Comparison of ENCODE assay signal across 24 cellular contexts in genomic region chr12:57485695-57486094, GRCh38. TPM values are rescaled to one million over a fixed set of nuclear protein-coding genes. Genes with fewer than 3 reads are reported as not detected.
DNase-seq lines count a peak whose midpoint lies in the region; ATAC-seq and TF ChIP-seq lines count a peak whose summit lies in the region.
"Had no signal": no experiment of that assay in that cellular context is flagged by ENCODE, and none has a peak within 500 bp of the region (broad histone marks: within the 10 kb centered on the region; RNA-seq: fewer than 3 reads in every experiment).

No MANE protein-coding gene starts in this region.

- intact Hi-C loops in CD4-positive, alpha-beta T cell (cut with DNase I, micrococcal nuclease): loop anchor here (2.0 to 5.0 kb wide), 2 partner anchors 61 to 62 kb away; partner anchors contain the start of gene DCTN2 (in 2 of the 2)

- POLR2A ChIA-PET in CD4-positive, alpha-beta T cell (lab: Charles Lee): interaction anchor here (0.7 to 2.3 kb wide), 5 partner anchors 9 to 106 kb away, joined by 3 to 7 read pairs (median 5); partner anchors contain the start of gene DDIT3

- no peaks in the 10 kb centered on the region for H3K9me3 Mint-ChIP-seq in CD4-positive, alpha-beta T cell
- H3K9me3 Mint-ChIP-seq in endodermal cell (no peaks in the 10 kb centered on the region), neural crest cell (no peaks in the 10 kb centered on the region), type B pancreatic cell (no peaks in the 10 kb centered on the region)
- H3K9me3 Mint-ChIP-seq: CD4-positive, CD25-positive, alpha-beta regulatory T cell; HFFc6 had no signal

- H3K9me3 ChIP-seq in CD4-positive, alpha-beta T cell (ENCODE audit: control insufficient read depth, low read length): no peaks in the 10 kb centered on the region
- H3K9me3 ChIP-seq in endodermal cell (ENCODE audit: control insufficient read depth, low read length): no peaks in the 10 kb centered on the region
- H3K9me3 ChIP-seq: SJCRH30 had no signal

- no peak for TF ChIP-seq CTCF in CD4-positive, alpha-beta T cell (IDR thresholded peaks at IDR 0.05)
- no peak for TF ChIP-seq CTCF in endodermal cell (conservative IDR thresholded peaks at IDR 0.05)
- TF ChIP-seq CTCF in neural crest cell (conservative IDR thresholded peaks at IDR 0.05): no peak
- no peak for TF ChIP-seq CTCF in type B pancreatic cell (conservative IDR thresholded peaks at IDR 0.05)

- peaks cover 45% of the 10 kb centered on the region for H3K4me1 Mint-ChIP-seq in CD4-positive, alpha-beta T cell (ENCODE audit: low read depth)
- H3K4me1 Mint-ChIP-seq in endodermal cell (peaks cover 23% of the 10 kb centered on the region), neural crest cell (peaks cover 21% of the 10 kb centered on the region), type B pancreatic cell (ENCODE audit: unreplicated experiment) (peaks cover 23% of the 10 kb centered on the region)

- ATAC-seq in CD4-positive, alpha-beta T cell (ENCODE audit: poor library complexity): no peak
- ATAC-seq: HepG2, Panc1 had no signal

- no peak overlapping the region for H3K27ac ChIP-seq in CD4-positive, alpha-beta T cell (ENCODE audit: low read depth, low read length)
- H3K27ac ChIP-seq in endodermal cell (ENCODE audit: low read depth, low read length): peak overlapping the region; percentile 19
- H3K27ac ChIP-seq: GM23248, HL-60, SJCRH30 had no signal

- H3K4me1 ChIP-seq in endodermal cell (ENCODE audit: control insufficient read depth, insufficient read depth, low read length): no peaks in the 10 kb centered on the region

- no peak overlapping the region for H3K4me3 ChIP-seq in endodermal cell (ENCODE audit: low read length)
- H3K4me3 ChIP-seq: GM23248, SJCRH30 had no signal

- CTCF ChIA-PET in CD4-positive, alpha-beta T cell (lab: Charles Lee): interaction anchor here (0.7 to 2.9 kb wide), 2 partner anchors 9 to 23 kb away, joined by 3 to 12 read pairs; no protein-coding TSS in a partner anchor

- peaks cover 38% of the 10 kb centered on the region for H3K36me3 Mint-ChIP-seq in CD4-positive, alpha-beta T cell (ENCODE audit: low read depth)
- H3K36me3 Mint-ChIP-seq in endodermal cell (ENCODE audit: low read depth) (peaks cover 20% of the 10 kb centered on the region), neural crest cell (ENCODE audit: low read depth) (peaks cover 2% of the 10 kb centered on the region), type B pancreatic cell (peaks cover 11% of the 10 kb centered on the region)

- H3K27me3 ChIP-seq in CD4-positive, alpha-beta T cell (ENCODE audit: control insufficient read depth, insufficient read depth, low read length): no peaks in the 10 kb centered on the region
- H3K27me3 ChIP-seq in endodermal cell (ENCODE audit: control insufficient read depth, insufficient read depth, low read length, poor library complexity, severe bottlenecking): no peaks in the 10 kb centered on the region
- H3K27me3 ChIP-seq: SJCRH30 had no signal

- H3K36me3 ChIP-seq in endodermal cell (ENCODE audit: control insufficient read depth, insufficient read depth, low read length): peaks cover 19% of the 10 kb centered on the region

- H3K27ac Mint-ChIP-seq in CD4-positive, alpha-beta T cell: peak overlapping the region; percentile 42
- H3K27ac Mint-ChIP-seq in endodermal cell (peak overlapping the region; percentile 64), neural crest cell (ENCODE audit: unreplicated experiment) (no peak overlapping the region), type B pancreatic cell (no peak overlapping the region)
- H3K27ac Mint-ChIP-seq: CD4-positive, CD25-positive, alpha-beta regulatory T cell; H9; HFFc6 had no signal

- DNase-seq in CD4-positive, alpha-beta T cell: no peak
- peak; percentile 61 for DNase-seq in D341Med (ENCODE audit: low spot score)
- DNase-seq in endodermal cell: peak; percentile 70
- DNase-seq in neural crest cell (ENCODE audit: low read depth, low spot score): no peak
- no peak for DNase-seq in type B pancreatic cell (ENCODE audit: extremely low spot score, unreplicated experiment)
- DNase-seq in stimulated activated CD4-positive, alpha-beta T cell treated with anti-CD3 and anti-CD28 coated beads, Interleukin-12 subunit alpha, Interleukin-12 subunit beta, amount 100 ng/mL, for 4 hours: no peak
- DNase-seq in activated CD8-positive, alpha-beta memory T cell treated with anti-CD3 and anti-CD28 coated beads, Interleukin-2, amount 50 U/mL, for 48 hours: no peak
- DNase-seq: CD4-positive, CD25-positive, alpha-beta regulatory T cell; DMS153; GDM1; GM23248; H9; HFFc6; KBM-7; NCI-H1092 treated with DMSO at 0.1 percent for 48 hours; NCI-H1436 treated with DMSO at 0.1 percent for 48 hours; NCI-H1930; NCI-H69; NK-92 treated with Interleukin-12 subunit alpha and Interleukin-12 subunit beta, amount 100 ng/mL, for 24 hours; SJCRH30 had no signal

- H3K9ac ChIP-seq in endodermal cell (ENCODE audit: extremely low read depth, low read length, poor library complexity, severe bottlenecking): peak overlapping the region; percentile 51
- H3K9ac ChIP-seq: GM23248 had no signal

- no peaks in the 10 kb centered on the region for H3K27me3 Mint-ChIP-seq in CD4-positive, alpha-beta T cell
- H3K27me3 Mint-ChIP-seq in endodermal cell (ENCODE audit: insufficient read depth) (no peaks in the 10 kb centered on the region), neural crest cell (ENCODE audit: low read depth) (peaks cover 23% of the 10 kb centered on the region), type B pancreatic cell (peaks cover 17% of the 10 kb centered on the region)

- no peak overlapping the region for H3K4me3 Mint-ChIP-seq in CD4-positive, alpha-beta T cell
- no peak overlapping the region for H3K4me3 Mint-ChIP-seq in endodermal cell
- peak overlapping the region; percentile 36 for H3K4me3 Mint-ChIP-seq in neural crest cell
- H3K4me3 Mint-ChIP-seq in type B pancreatic cell: no peak overlapping the region
- H3K4me3 Mint-ChIP-seq: H9, HFFc6 had no signal

RNA-seq across cellular contexts. Expression of gene MARS1, which starts 2.2 kb away (rescaled TPM):
- 100 to 1,000 TPM; 203 to 204 TPM for total RNA-seq in CD4-positive, alpha-beta T cell
- total RNA-seq in endodermal cell (100 to 1,000 TPM; 254 to 263 TPM), neural crest cell (257 and 267 TPM in 2 replicates), type B pancreatic cell (ENCODE audit: low replicate concordance) (200 and 211 TPM in 2 replicates)
- polyA plus RNA-seq in endodermal cell (2013, experiment 1 of 2): 194 TPM
- 152 TPM for polyA plus RNA-seq in endodermal cell (2013, experiment 2 of 2)

RNA-seq across cellular contexts. Expression of gene ARHGAP9, which starts 6.0 kb away (rescaled TPM):
- total RNA-seq in CD4-positive, alpha-beta T cell: 100 to 1,000 TPM; 354 to 370 TPM
- 1 to 10 TPM; 1.3 to 1.6 TPM for total RNA-seq in endodermal cell
- 0.82 TPM for polyA plus RNA-seq in endodermal cell (2013, experiment 1 of 2)
- 0.87 TPM for polyA plus RNA-seq in endodermal cell (2013, experiment 2 of 2)
- total RNA-seq in neural crest cell: 0.56 and 1.0 TPM in 2 replicates
- total RNA-seq in type B pancreatic cell (ENCODE audit: low replicate concordance): 0.52 and 1.8 TPM in 2 replicates
- total RNA-seq: NCI-H460 had no signal

RNA-seq across cellular contexts. Expression of gene GLI1, which starts 26.1 kb away (rescaled TPM):
- under 1 TPM; 0.31 to 0.85 TPM for total RNA-seq in CD4-positive, alpha-beta T cell
- total RNA-seq in endodermal cell (1 to 10 TPM; 3.4 to 6.4 TPM), neural crest cell (0.58 and 1.3 TPM in 2 replicates), type B pancreatic cell (ENCODE audit: low replicate concordance) (3.5 and 22.7 TPM in 2 replicates)
- 3.6 TPM for polyA plus RNA-seq in endodermal cell (2013, experiment 1 of 2)
- 2.3 TPM for polyA plus RNA-seq in endodermal cell (2013, experiment 2 of 2)

RNA-seq across cellular contexts. Expression of gene INHBE, which starts 30.6 kb away (rescaled TPM):
- not detected for total RNA-seq in CD4-positive, alpha-beta T cell
- under 1 TPM; 0.24 to 0.29 TPM for total RNA-seq in endodermal cell
- polyA plus RNA-seq in endodermal cell (2013, experiment 1 of 2): 5.3 TPM
- polyA plus RNA-seq in endodermal cell (2013, experiment 2 of 2): 1.9 TPM
- total RNA-seq in neural crest cell: 0.36 and 0.61 TPM in 2 replicates
- total RNA-seq in type B pancreatic cell (ENCODE audit: low replicate concordance): 0.27 and 0.29 TPM in 2 replicates
- total RNA-seq: CD4-positive, CD25-positive, alpha-beta regulatory T cell had no signal

RNA-seq across cellular contexts. Expression of gene DDIT3, which starts 34.6 kb away (rescaled TPM):
- 100 to 1,000 TPM; 145 TPM for total RNA-seq in CD4-positive, alpha-beta T cell
- total RNA-seq in endodermal cell: 10 to 100 TPM in 1 of 2 donors, 1 to 10 TPM in 1; 9.9 to 12.4 TPM
- 19.7 TPM for polyA plus RNA-seq in endodermal cell (2013, experiment 1 of 2)
- 12.3 TPM for polyA plus RNA-seq in endodermal cell (2013, experiment 2 of 2)
- 14.1 and 15.0 TPM in 2 replicates for total RNA-seq in neural crest cell
- total RNA-seq in type B pancreatic cell (ENCODE audit: low replicate concordance): 17.7 and 32.3 TPM in 2 replicates

Comparison
In these comparisons a context has a peak if more than half of its experiments do, and no peak if none do; other contexts are left out.
1. DNase-seq: peak in D341Med (single experiment) and endodermal cell (single experiment); none in CD4-positive, alpha-beta T cell (0 of 10), neural crest cell (single experiment), type B pancreatic cell (single experiment), stimulated activated CD4-positive, alpha-beta T cell treated with anti-CD3 and anti-CD28 coated beads, Interleukin-12 subunit alpha, Interleukin-12 subunit beta, amount 100 ng/mL, for 4 hours (single experiment) and activated CD8-positive, alpha-beta memory T cell treated with anti-CD3 and anti-CD28 coated beads, Interleukin-2, amount 50 U/mL, for 48 hours (single experiment).
2. H3K27ac Mint-ChIP-seq: peak in CD4-positive, alpha-beta T cell (single experiment) and endodermal cell (single experiment); none in neural crest cell (single experiment) and type B pancreatic cell (single experiment).
3. RNA of gene ARHGAP9, which starts 6.0 kb away (total RNA-seq): 354 to 370 TPM in CD4-positive, alpha-beta T cell; 0.52 to 1.8 TPM in type B pancreatic cell, 1.3 to 1.6 TPM in endodermal cell and 0.56 to 1.0 TPM in neural crest cell; every median in the first group is over 100 times any median in the second.